8 cellular contexts compared by ENCODE assay signal in the genomic region with DNA sequence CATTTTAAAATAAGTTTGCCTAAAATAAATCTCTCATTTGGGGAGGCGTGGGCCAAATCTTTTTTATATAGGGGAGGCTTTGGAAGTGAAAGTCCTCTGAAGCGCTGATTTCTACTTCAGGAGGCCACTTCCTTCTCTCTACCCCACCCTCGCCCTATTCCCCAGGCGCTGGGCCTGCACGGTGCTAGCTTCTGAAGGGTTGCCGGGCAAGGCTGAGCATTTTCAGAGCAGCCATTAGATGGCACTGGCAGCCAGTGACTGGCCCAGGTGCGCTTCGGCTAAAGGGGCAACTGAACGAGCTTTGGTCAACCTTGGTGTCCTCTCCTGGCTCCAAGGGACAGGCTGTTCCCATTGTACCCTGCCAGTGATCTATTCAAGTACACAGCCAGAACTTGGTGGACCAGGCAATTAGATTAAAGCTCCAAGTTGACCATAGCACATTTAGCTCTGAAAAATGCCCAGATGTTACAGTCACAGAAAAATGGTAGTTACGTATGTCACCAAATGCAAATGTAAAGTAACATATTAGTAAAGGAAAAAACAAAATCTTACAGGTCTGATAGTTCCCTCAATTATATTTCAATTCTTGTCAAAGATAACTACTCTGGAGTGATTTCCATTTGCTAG. TPM values are rescaled to one million over a fixed set of nuclear protein-coding genes. Genes with fewer than 3 reads are reported as not detected.
DNase-seq lines count a peak whose midpoint lies in the region; ATAC-seq, FAIRE-seq and TF ChIP-seq lines count a peak whose summit lies in the region.

No MANE protein-coding gene starts in this region.

- FAIRE-seq in A549 (lab: Jason Lieb, UNC) (no peak), GM12891 (lab: Jason Lieb, UNC) (peak; percentile 94)

- no peak overlapping the region for H3K27ac ChIP-seq in A549

- CTCF ChIA-PET in A549 (lab: Yijun Ruan, JAX), result interaction anchor here (0.5 to 5.1 kb wide), 33 partner anchors 8 to 1217 kb away, joined by 3 to 87 read pairs (median 4); no protein-coding TSS in a partner anchor

- ATAC-seq in A549, result peak; percentile 66 to 86
- peak; percentile 77 for ATAC-seq in HG02763 (IDR thresholded peaks at IDR 0.05; ENCODE audit: unreplicated experiment)
- ATAC-seq in esophagus mucosa, result peak; percentile 62
- no peak for ATAC-seq in HG03025 (IDR thresholded peaks at IDR 0.05; ENCODE audit: low FRiP score, unreplicated experiment)

- TF ChIP-seq EP300 in A549 (IDR thresholded peaks at IDR 0.05), result no peak

- no peaks in the 10 kb centered on the region for H3K4me1 ChIP-seq in A549

- DNase-seq in A549 (ENCODE audit: low read depth in 1 of 2, low spot score in 1 of 2) (peak; percentile 26 to 61), GM12891 (ENCODE audit: insufficient read length, low spot score) (peak; percentile 58), NCI-H1436 (lab: John Stamatoyannopoulos, UW) (peak; percentile 61)
- DNase-seq in activated CD4-positive, alpha-beta T cell treated with anti-CD3 and anti-CD28 coated beads for 1 hour, result peak; percentile 18
- peak; percentile 33 for DNase-seq in stimulated activated CD4-positive, alpha-beta T cell treated with anti-CD3 and anti-CD28 coated beads, Interleukin-1b, Interleukin-23, amount 100 ng/mL, for 48 hours

- H3K4me2 ChIP-seq in A549, result no peak overlapping the region

- no peaks in the 10 kb centered on the region for H3K9me3 ChIP-seq in A549

- TF ChIP-seq CTCF in A549 (IDR thresholded peaks at IDR 0.05), result peak; percentile 71

- no peak overlapping the region for H3K4me3 ChIP-seq in A549

- POLR2A ChIA-PET in A549 (lab: Yijun Ruan, JAX), result no interaction called here

- no peak for TF ChIP-seq POLR2A in A549 (IDR thresholded peaks at IDR 0.05; ENCODE audit: low read length)
- no peak for TF ChIP-seq POLR2A in GM12891 (IDR thresholded peaks at IDR 0.05; ENCODE audit: low read depth, low read length)

- WGBS in A549 (ENCODE audit: missing lambda C conversion rate), result 47% methylated on average over 10 of the region's 10 CpGs

- peak; percentile 76 to 81 for TF ChIP-seq RAD21 in A549 (conservative IDR thresholded peaks at IDR 0.05 in 1 of 2, IDR thresholded peaks at IDR 0.05 in 1 of 2)

TF ChIP-seq in A549, 52 proteins besides CTCF, POLR2A, EP300 and RAD21:
- TF ChIP-seq JUN (IDR thresholded peaks at IDR 0.05) (no peak), FOXS1 (CRISPR knock-in tag; IDR thresholded peaks at IDR 0.05) (no peak), CBX2 (IDR thresholded peaks at IDR 0.05; ENCODE audit: borderline replicate concordance, low read depth) (no peak), SMC3 (IDR thresholded peaks at IDR 0.05) (peak; percentile 51; the same call in 2 of the 3 replicates)

TF ChIP-seq in GM12891, 5 proteins besides CTCF, POLR2A, EP300 and RAD21:
- TF ChIP-seq POLR2AphosphoS5 (IDR thresholded peaks at IDR 0.05; ENCODE audit: low read depth, low read length), result no peak
- no peak for TF ChIP-seq TAF1 (IDR thresholded peaks at IDR 0.05; ENCODE audit: low read depth, low read length)
- no peak for TF ChIP-seq POU2F2 (IDR thresholded peaks at IDR 0.05; ENCODE audit: low read depth, low read length)
- peak; percentile 53 for TF ChIP-seq SPI1 (IDR thresholded peaks at IDR 0.05; ENCODE audit: low read depth, low read length)
- no peak for TF ChIP-seq PAX5 (IDR thresholded peaks at IDR 0.05; ENCODE audit: insufficient read depth, low read length, severe bottlenecking)

RNA-seq across cellular contexts. Expression of gene POMC, which starts 2.3 kb away (rescaled TPM):
- polyA plus RNA-seq in A549 (2011; rRNA removed) (not detected in 2 replicates), A549 (2017; fragmentation: RNase III; extraction: RNeasy Plus Mini Kit Qiagen cat#74134 plus additional on column Dnase treatment) (not detected in 3 replicates)
- polyA plus RNA-seq in A549 (2012; cell fraction: cytosol; rRNA removed), result 0.06 TPM in 1 of 2 replicates, not detected in the other
- 0.07 TPM in 1 of 2 replicates, not detected in the other for polyA plus RNA-seq in A549 (2012; cell fraction: nucleus; rRNA removed)
- not detected in 2 replicates for polyA minus RNA-seq in A549 (2011; rRNA and poly(A)+ RNA removed)
- polyA plus RNA-seq in GM12891 (2012; ENCODE audit: low read depth, missing spikeins), result 11.1 TPM
- total RNA-seq in esophagus mucosa, result 0.44 TPM
